ENCODE assay signal across 8 cellular contexts in genomic region chr17:49677134-49677932, GRCh38. TPM values are rescaled to one million over a fixed set of nuclear protein-coding genes. Genes with fewer than 3 reads are reported as not detected.
DNase-seq lines count a peak whose midpoint lies in the region; ATAC-seq and TF ChIP-seq lines count a peak whose summit lies in the region.

No MANE protein-coding gene starts in this region.

- H3K36me3 Mint-ChIP-seq in CD8-positive, alpha-beta T cell, result peaks cover 34% of the 10 kb centered on the region
- H3K36me3 Mint-ChIP-seq in IgD-negative memory B cell, result peaks cover 4% of the 10 kb centered on the region

- peak overlapping the region; percentile 73 for H2AFZ ChIP-seq in OCI-LY7 (ENCODE audit: low read length)

- intact Hi-C loops in CD8-positive, alpha-beta T cell (cut with DNase I, micrococcal nuclease), result loop anchor here (1.0 to 5.0 kb wide), 7 partner anchors 17 to 475 kb away; partner anchors contain the start of genes PPP1R9B (in 1 of the 2) and ZNF652 (in 1 of the 2)
- intact Hi-C loops in OCI-LY7 (cut with micrococcal nuclease; ENCODE audit: unreplicated experiment), result loop anchor here (5.0 to 10.0 kb wide), 3 partner anchors 105 to 477 kb away; partner anchors contain the start of genes ABI3, GNGT2 and PPP1R9B

- POLR2A ChIA-PET in CD8-positive, alpha-beta T cell (lab: Charles Lee), result interaction anchor here (0.6 to 3.4 kb wide), 10 partner anchors 9 to 143 kb away, joined by 3 to 12 read pairs (median 4); partner anchors contain the start of genes KAT7 and SLC35B1
- POLR2A ChIA-PET in OCI-LY7 (lab: Charles Lee), result interaction anchor here (0.6 to 1.2 kb wide), 10 partner anchors 12 to 380 kb away, joined by 3 to 8 read pairs (median 4); no protein-coding TSS in a partner anchor

- peak overlapping the region; percentile 98 for H3K4me2 ChIP-seq in OCI-LY7 (ENCODE audit: low read length)

- H3K27ac ChIP-seq in CD8-positive, alpha-beta T cell (ENCODE audit: low read depth, low read length), result peak overlapping the region; percentile 91
- peak overlapping the region; percentile 88 for H3K27ac ChIP-seq in OCI-LY7 (ENCODE audit: low read depth, low read length, poor library complexity, severe bottlenecking)

- H3K9me3 Mint-ChIP-seq in CD8-positive, alpha-beta T cell, result no peaks in the 10 kb centered on the region
- H3K9me3 Mint-ChIP-seq in IgD-negative memory B cell, result no peaks in the 10 kb centered on the region

- TF ChIP-seq POLR2A in erythroblast (IDR thresholded peaks at IDR 0.05; ENCODE audit: low read length), result peak; percentile 73

- no peaks in the 10 kb centered on the region for H3K27me3 Mint-ChIP-seq in CD8-positive, alpha-beta T cell (ENCODE audit: low read depth)
- no peaks in the 10 kb centered on the region for H3K27me3 Mint-ChIP-seq in IgD-negative memory B cell

- peaks cover 8% of the 10 kb centered on the region for H3K36me3 ChIP-seq in CD8-positive, alpha-beta T cell (ENCODE audit: insufficient read depth, low read length)
- peaks cover 28% of the 10 kb centered on the region for H3K36me3 ChIP-seq in OCI-LY7 (ENCODE audit: insufficient read depth, low read length)

- peak overlapping the region; percentile 97 for H3K4me3 Mint-ChIP-seq in CD8-positive, alpha-beta T cell
- H3K4me3 Mint-ChIP-seq in IgD-negative memory B cell, result peak overlapping the region; percentile 90 to 98 (median 94)

- H3K27me3 ChIP-seq in CD8-positive, alpha-beta T cell (ENCODE audit: insufficient read depth, low read length), result no peaks in the 10 kb centered on the region

- peaks cover 48% of the 10 kb centered on the region for H3K79me2 ChIP-seq in OCI-LY7 (ENCODE audit: insufficient read depth, low read depth, low read length)

- peaks cover 21% of the 10 kb centered on the region; the same call in 1 of the 2 replicates for H4K20me1 ChIP-seq in OCI-LY7 (ENCODE audit: insufficient read depth, low read length)

- TF ChIP-seq CTCF in CD8-positive, alpha-beta T cell (IDR thresholded peaks at IDR 0.05), result no peak
- TF ChIP-seq CTCF in OCI-LY7 (conservative IDR thresholded peaks at IDR 0.05; ENCODE audit: low read length), result no peak; the same call in 1 of the 2 replicates

- no peaks in the 10 kb centered on the region for H3K9me2 ChIP-seq in OCI-LY7 (ENCODE audit: insufficient read depth, low read length)

- peak; percentile 48 for ATAC-seq in CD8-positive, alpha-beta T cell
- ATAC-seq in GM21381 (IDR thresholded peaks at IDR 0.05; ENCODE audit: unreplicated experiment), result peak; percentile 45

- H3K27ac Mint-ChIP-seq in CD8-positive, alpha-beta T cell, result peak overlapping the region; percentile 100
- peak overlapping the region; percentile 92 to 100 (median 99) for H3K27ac Mint-ChIP-seq in IgD-negative memory B cell

- no TSS peak for BruUV-seq in OCI-LY7 (replicated peaks; lab: Mats Ljungman, UMichigan)

- H3K9me3 ChIP-seq in CD8-positive, alpha-beta T cell (ENCODE audit: low read length), result no peaks in the 10 kb centered on the region
- no peaks in the 10 kb centered on the region for H3K9me3 ChIP-seq in OCI-LY7 (ENCODE audit: low read length)

- H3K4me1 ChIP-seq in CD8-positive, alpha-beta T cell (ENCODE audit: insufficient read depth, low read length), result peaks cover 34% of the 10 kb centered on the region
- peaks cover 24% of the 10 kb centered on the region for H3K4me1 ChIP-seq in OCI-LY7 (ENCODE audit: insufficient read depth, low read length, poor library complexity, severe bottlenecking)

- CTCF ChIA-PET in CD8-positive, alpha-beta T cell (lab: Charles Lee), result interaction anchor here (0.6 to 1.7 kb wide), 3 partner anchors 79 to 249 kb away, joined by 3 to 5 read pairs (median 3); no protein-coding TSS in a partner anchor
- CTCF ChIA-PET in OCI-LY7 (lab: Charles Lee; ENCODE audit: unreplicated experiment), result interaction anchor here (0.6 kb wide), 3 partner anchors 110 to 641 kb away, joined by 3 to 8 read pairs (median 7); no protein-coding TSS in a partner anchor

- H3K4me1 Mint-ChIP-seq in CD8-positive, alpha-beta T cell (ENCODE audit: low read depth), result peaks cover 55% of the 10 kb centered on the region
- peaks cover 24 to 37% (median 27%) of the 10 kb centered on the region in 3 donors for H3K4me1 Mint-ChIP-seq in IgD-negative memory B cell

- H3K4me3 ChIP-seq in CD8-positive, alpha-beta T cell (ENCODE audit: low read depth, low read length), result peak overlapping the region; percentile 81
- peak overlapping the region; percentile 87 for H3K4me3 ChIP-seq in OCI-LY7 (ENCODE audit: low read depth, low read length, poor library complexity, severe bottlenecking)

- DNase-seq in CD8-positive, alpha-beta T cell, result peak; percentile 87 to 97 (median 96)
- DNase-seq in OCI-LY7 (ENCODE audit: low spot score) (peak; percentile 96), activated T-cell treated with anti-CD3 and anti-CD28 coated beads for 48 hours (ENCODE audit: low read depth) (peak; percentile 94), erythroblast (lab: John Stamatoyannopoulos, UW) (peak; percentile 96 to 98), mucosa of gallbladder (ENCODE audit: low spot score) (peak; percentile 96)
- DNase-seq in stimulated activated CD8-positive, alpha-beta memory T cell treated with anti-CD3 and anti-CD28 coated beads, Interleukin-4, amount 100 ng/mL, for 1 hour (ENCODE audit: low read depth in 2 of 2, low spot score in 1 of 2), result peak; percentile 90 to 95

RNA-seq across cellular contexts. Expression of gene SPOP, which starts 0.6 kb away (rescaled TPM):
- total RNA-seq in CD8-positive, alpha-beta T cell, result 10 to 100 TPM; 30.5 to 34.3 TPM
- 90.5 TPM for polyA plus RNA-seq in IgD-negative memory B cell
- 37.8 and 61.0 TPM in 2 replicates for total RNA-seq in OCI-LY7 (2014; rRNA removed; shearing (Covaris generic))
- 59.3 and 69.0 TPM in 2 replicates for total RNA-seq in OCI-LY7 (2022)
- total RNA-seq in mucosa of gallbladder, result 78.3 TPM

RNA-seq across cellular contexts. Expression of gene SLC35B1, which starts 30.4 kb away (rescaled TPM):
- total RNA-seq in CD8-positive, alpha-beta T cell, result 10 to 100 TPM; 57.7 to 64.2 TPM
- polyA plus RNA-seq in IgD-negative memory B cell, result 27.7 TPM
- total RNA-seq in OCI-LY7 (2014; rRNA removed; shearing (Covaris generic)), result 38.1 and 51.2 TPM in 2 replicates
- 48.9 and 51.4 TPM in 2 replicates for total RNA-seq in OCI-LY7 (2022)
- total RNA-seq in mucosa of gallbladder, result 35.3 TPM

Comparison
In these comparisons a context has a peak if more than half of its experiments do, and no peak if none do; other contexts are left out.
1. Peak in every context shown above with its lines: DNase-seq, ATAC-seq, H3K4me3 ChIP-seq and H3K27ac ChIP-seq.